ENCODE assay signal across 13 cellular contexts in genomic region chr2:69780907-69781306, GRCh38. TPM values are rescaled to one million over a fixed set of nuclear protein-coding genes. Genes with fewer than 3 reads are reported as not detected.
DNase-seq lines count a peak whose midpoint lies in the region; ATAC-seq and TF ChIP-seq lines count a peak whose summit lies in the region.
"Had no signal": no experiment of that assay in that cellular context is flagged by ENCODE, and none has a peak within 500 bp of the region (broad histone marks: within the 10 kb centered on the region; RNA-seq: fewer than 3 reads in every experiment).

No MANE protein-coding gene starts in this region.

- H3K4me1 ChIP-seq in body of pancreas = peaks cover 88% of the 10 kb centered on the region

- H3K36me3 Mint-ChIP-seq in osteocyte (ENCODE audit: unreplicated experiment) = peaks cover 5% of the 10 kb centered on the region

- H3K27ac Mint-ChIP-seq in osteocyte (ENCODE audit: unreplicated experiment) = no peak overlapping the region
- H3K27ac Mint-ChIP-seq: activated naive CD8-positive, alpha-beta T cell treated with anti-CD3 and anti-CD28 coated beads for 36 hours had no signal

- no peaks in the 10 kb centered on the region for H3K36me3 ChIP-seq in body of pancreas (replicated peaks in 1 of 2; ENCODE audit: insufficient read depth in 1 of 2, low read depth in 2 of 2)
- H3K36me3 ChIP-seq: SJCRH30, vagina had no signal

- intact Hi-C loops in body of pancreas (cut with DNase I) = no loop called here

- no peaks in the 10 kb centered on the region for H3K9me3 ChIP-seq in body of pancreas
- H3K9me3 ChIP-seq: esophagus squamous epithelium, vagina had no signal

- peak; percentile 73 for DNase-seq in DMS53 treated with DMSO at 0.1 percent for 48 hours (lab: John Stamatoyannopoulos, UW; ENCODE audit: unreplicated experiment)
- DNase-seq in body of pancreas = no peak
- peak; percentile 8 for DNase-seq in osteocyte (ENCODE audit: extremely low spot score, unreplicated experiment)
- DNase-seq in NCI-H2081 (lab: John Stamatoyannopoulos, UW) = no peak
- no peak for DNase-seq in Kasumi-1 (lab: John Stamatoyannopoulos, UW)
- DNase-seq in stimulated activated CD4-positive, alpha-beta T cell treated with anti-CD3 and anti-CD28 coated beads, Interleukin-4, amount 100 ng/mL, for 4 hours = no peak
- no peak for DNase-seq in activated CD4-positive, alpha-beta T cell treated with anti-CD3 and anti-CD28 coated beads, Interleukin-2, amount 50 U/mL, for 48 hours
- DNase-seq: activated naive CD8-positive, alpha-beta T cell treated with anti-CD3 and anti-CD28 coated beads for 36 hours; EL; esophagus squamous epithelium; SJCRH30 had no signal

- no peak overlapping the region for H3K4me3 ChIP-seq in body of pancreas
- H3K4me3 ChIP-seq: esophagus squamous epithelium, SJCRH30, vagina had no signal

- H3K9me3 Mint-ChIP-seq in osteocyte (ENCODE audit: unreplicated experiment) = no peaks in the 10 kb centered on the region

- H3K27me3 ChIP-seq in body of pancreas = no peaks in the 10 kb centered on the region
- H3K27me3 ChIP-seq: esophagus squamous epithelium, SJCRH30, vagina had no signal

- ATAC-seq in HG02763 (IDR thresholded peaks at IDR 0.05; ENCODE audit: unreplicated experiment) = peak; percentile 10
- ATAC-seq in body of pancreas = peak; percentile 33

- H3K27me3 Mint-ChIP-seq in osteocyte (ENCODE audit: unreplicated experiment) = no peaks in the 10 kb centered on the region
- H3K27me3 Mint-ChIP-seq: activated naive CD8-positive, alpha-beta T cell treated with anti-CD3 and anti-CD28 coated beads for 36 hours had no signal

- TF ChIP-seq CTCF in body of pancreas (IDR thresholded peaks at IDR 0.05) = no peak
- no peak for TF ChIP-seq CTCF in osteocyte (IDR thresholded peaks at IDR 0.05)

- H3K27ac ChIP-seq in body of pancreas = peak overlapping the region; percentile 53 to 76 (median 70)
- H3K27ac ChIP-seq: SJCRH30, vagina had no signal

- H3K4me3 Mint-ChIP-seq in osteocyte (ENCODE audit: unreplicated experiment) = no peak overlapping the region
- H3K4me3 Mint-ChIP-seq: activated naive CD8-positive, alpha-beta T cell treated with anti-CD3 and anti-CD28 coated beads for 36 hours had no signal

- 18 to 31% methylated on average over 5 of the region's 5 CpGs for WGBS in body of pancreas, 2 donors

- H3K4me1 Mint-ChIP-seq in osteocyte (ENCODE audit: unreplicated experiment) = peaks cover 18% of the 10 kb centered on the region

- no peak for TF ChIP-seq POLR2A in body of pancreas (IDR thresholded peaks at IDR 0.05)

RNA-seq across cellular contexts. Expression of gene ANXA4, which starts 39.0 kb away (rescaled TPM):
- total RNA-seq in body of pancreas (100 to 1,000 TPM; 382 to 399 TPM), osteocyte (76.6 and 81.5 TPM in 2 replicates)

RNA-seq across cellular contexts. Expression of gene GMCL1, which starts 48.6 kb away (rescaled TPM):
- 10 to 100 TPM; 16.1 to 31.6 TPM for total RNA-seq in body of pancreas
- total RNA-seq in osteocyte = 14.1 and 16.1 TPM in 2 replicates

Comparison
In these comparisons a context has a peak if more than half of its experiments do, and no peak if none do; other contexts are left out.
1. DNase-seq: peak in DMS53 treated with DMSO at 0.1 percent for 48 hours (single experiment) and osteocyte (single experiment); none in body of pancreas (0 of 4), NCI-H2081 (0 of 2), Kasumi-1 (0 of 2), stimulated activated CD4-positive, alpha-beta T cell treated with anti-CD3 and anti-CD28 coated beads, Interleukin-4, amount 100 ng/mL, for 4 hours (0 of 2) and activated CD4-positive, alpha-beta T cell treated with anti-CD3 and anti-CD28 coated beads, Interleukin-2, amount 50 U/mL, for 48 hours (0 of 2).